22 cellular contexts compared by ENCODE assay signal in genomic region chr1:160397651-160398050, GRCh38. TPM values are rescaled to one million over a fixed set of nuclear protein-coding genes. Genes with fewer than 3 reads are reported as not detected.
DNase-seq lines count a peak whose midpoint lies in the region; ATAC-seq and TF ChIP-seq lines count a peak whose summit lies in the region.
"Had no signal": no experiment of that assay in that cellular context is flagged by ENCODE, and none has a peak within 500 bp of the region (broad histone marks: within the 10 kb centered on the region; RNA-seq: fewer than 3 reads in every experiment).

No MANE protein-coding gene starts in this region.

- H3K27ac ChIP-seq in BLaER1 treated with 17β-estradiol and CSF1 and Interleukin-3, amounts not matched to agents 10 nM and 100 nM: no peak overlapping the region
- H3K27ac ChIP-seq in colonic mucosa (no peak overlapping the region), mesendoderm (ENCODE audit: low read depth, low read length) (no peak overlapping the region)
- H3K27ac ChIP-seq: HL-60 had no signal

- peaks cover 21% of the 10 kb centered on the region for H3K79me2 ChIP-seq in mesendoderm (ENCODE audit: control insufficient read depth, insufficient read depth, low read length)

- no peak overlapping the region for H2AK5ac ChIP-seq in mesendoderm (ENCODE audit: low read length)

- H3K36me3 Mint-ChIP-seq in osteocyte (ENCODE audit: unreplicated experiment): no peaks in the 10 kb centered on the region
- no peaks in the 10 kb centered on the region for H3K36me3 Mint-ChIP-seq in stimulated activated effector memory CD8-positive, alpha-beta T cell treated with anti-CD3 and anti-CD28 coated beads, Interleukin-12 subunit alpha, Interleukin-12 subunit beta, amount 100 ng/mL, for 72 hours
- no peaks in the 10 kb centered on the region for H3K36me3 Mint-ChIP-seq in activated naive CD4-positive, alpha-beta T cell treated with anti-CD3 and anti-CD28 coated beads, Interleukin-2, amount 10 ng/mL, durations not matched to agents 7 days and 5 days
- H3K36me3 Mint-ChIP-seq: CD4-positive, CD25-positive, alpha-beta regulatory T cell had no signal

- peak overlapping the region in 6 of 11 experiments; percentile 1 to 29 (median 7); a peak in 7 of 22 replicates for H3K4me2 ChIP-seq in BLaER1 treated with 17β-estradiol and CSF1 and Interleukin-3, amounts not matched to agents 10 nM and 100 nM
- H3K4me2 ChIP-seq in mesendoderm (ENCODE audit: low read length): no peak overlapping the region
- H3K4me2 ChIP-seq: GM23338 had no signal

- WGBS in mesendoderm (ENCODE audit: extremely low coverage, insufficient coverage, low lambda C conversion rate): no CpG with 5 or more reads among the region's 1 CpG

- H3K27ac Mint-ChIP-seq in osteocyte (ENCODE audit: unreplicated experiment): no peak overlapping the region
- H3K27ac Mint-ChIP-seq in stimulated activated effector memory CD8-positive, alpha-beta T cell treated with anti-CD3 and anti-CD28 coated beads, Interleukin-12 subunit alpha, Interleukin-12 subunit beta, amount 100 ng/mL, for 72 hours: no peak overlapping the region
- no peak overlapping the region for H3K27ac Mint-ChIP-seq in activated naive CD4-positive, alpha-beta T cell treated with anti-CD3 and anti-CD28 coated beads, Interleukin-2, amount 10 ng/mL, durations not matched to agents 7 days and 5 days
- H3K27ac Mint-ChIP-seq: CD4-positive, CD25-positive, alpha-beta regulatory T cell; CD8-positive, alpha-beta memory T cell; GM23338 had no signal

- H3K36me3 ChIP-seq in BLaER1 treated with 17β-estradiol and CSF1 and Interleukin-3, amounts not matched to agents 10 nM and 100 nM: no peaks in the 10 kb centered on the region
- H3K36me3 ChIP-seq in colonic mucosa: no peaks in the 10 kb centered on the region
- no peaks in the 10 kb centered on the region for H3K36me3 ChIP-seq in mesendoderm (ENCODE audit: control insufficient read depth, insufficient read depth, low read length)

- no peak overlapping the region for H2BK5ac ChIP-seq in mesendoderm (ENCODE audit: low read length)

- no peak overlapping the region for H3K23ac ChIP-seq in mesendoderm (ENCODE audit: low read length)

- peaks cover 10% of the 10 kb centered on the region for H3K4me1 Mint-ChIP-seq in osteocyte (ENCODE audit: unreplicated experiment)
- H3K4me1 Mint-ChIP-seq in stimulated activated effector memory CD8-positive, alpha-beta T cell treated with anti-CD3 and anti-CD28 coated beads, Interleukin-12 subunit alpha, Interleukin-12 subunit beta, amount 100 ng/mL, for 72 hours: peaks cover 17% of the 10 kb centered on the region
- H3K4me1 Mint-ChIP-seq in activated naive CD4-positive, alpha-beta T cell treated with anti-CD3 and anti-CD28 coated beads, Interleukin-2, amount 10 ng/mL, durations not matched to agents 7 days and 5 days: peaks cover 2% of the 10 kb centered on the region

- CTCF ChIA-PET in activated naive CD4-positive, alpha-beta T cell treated with anti-CD3 and anti-CD28 coated beads, Interleukin-2, amount 10 ng/mL, durations not matched to agents 7 days and 5 days (lab: Charles Lee): interaction anchor here (0.8 to 1.2 kb wide), 3 partner anchors 11 to 106 kb away, joined by 3 to 5 read pairs (median 4); no protein-coding TSS in a partner anchor

- H4K20me1 ChIP-seq in BLaER1 treated with 17β-estradiol and CSF1 and Interleukin-3, amounts not matched to agents 10 nM and 100 nM: no peaks in the 10 kb centered on the region

- no peaks in the 10 kb centered on the region for H3K9me3 Mint-ChIP-seq in osteocyte (ENCODE audit: unreplicated experiment)
- no peaks in the 10 kb centered on the region for H3K9me3 Mint-ChIP-seq in stimulated activated effector memory CD8-positive, alpha-beta T cell treated with anti-CD3 and anti-CD28 coated beads, Interleukin-12 subunit alpha, Interleukin-12 subunit beta, amount 100 ng/mL, for 72 hours
- H3K9me3 Mint-ChIP-seq in activated naive CD4-positive, alpha-beta T cell treated with anti-CD3 and anti-CD28 coated beads, Interleukin-2, amount 10 ng/mL, durations not matched to agents 7 days and 5 days: no peaks in the 10 kb centered on the region
- H3K9me3 Mint-ChIP-seq: CD8-positive, alpha-beta memory T cell; GM23338 had no signal

- intact Hi-C loops in colonic mucosa (cut with DNase I): no loop called here

- H3K4me1 ChIP-seq in BLaER1 treated with 17β-estradiol and CSF1 and Interleukin-3, amounts not matched to agents 10 nM and 100 nM: peaks cover 22 to 35% (median 32%) of the 10 kb centered on the region in 10 experiments
- H3K4me1 ChIP-seq in colonic mucosa: no peaks in the 10 kb centered on the region
- peaks cover 12% of the 10 kb centered on the region for H3K4me1 ChIP-seq in mesendoderm (ENCODE audit: control insufficient read depth, low read depth, low read length)

- peaks cover 26% of the 10 kb centered on the region for H3K27me3 Mint-ChIP-seq in osteocyte (ENCODE audit: unreplicated experiment)
- peaks cover 54% of the 10 kb centered on the region for H3K27me3 Mint-ChIP-seq in activated naive CD4-positive, alpha-beta T cell treated with anti-CD3 and anti-CD28 coated beads, Interleukin-2, amount 10 ng/mL, durations not matched to agents 7 days and 5 days

- TF ChIP-seq CTCF in colonic mucosa (IDR thresholded peaks at IDR 0.05) (no peak), osteocyte (IDR thresholded peaks at IDR 0.05) (no peak)

- H3K4me3 ChIP-seq in BLaER1 treated with 17β-estradiol and CSF1 and Interleukin-3, amounts not matched to agents 10 nM and 100 nM: no peak overlapping the region
- H3K4me3 ChIP-seq in colonic mucosa (no peak overlapping the region), mesendoderm (ENCODE audit: low read length) (no peak overlapping the region)
- H3K4me3 ChIP-seq: GM12878, GM23338 had no signal

- H2BK15ac ChIP-seq in mesendoderm (replicated peaks; ENCODE audit: low read depth): peak overlapping the region; percentile 8

- no peak for TF ChIP-seq POLR2A in erythroblast (IDR thresholded peaks at IDR 0.05; ENCODE audit: low read length)

- H3K9ac ChIP-seq in BLaER1 treated with 17β-estradiol and CSF1 and Interleukin-3, amounts not matched to agents 10 nM and 100 nM: no peak overlapping the region
- no peak overlapping the region for H3K9ac ChIP-seq in colonic mucosa (ENCODE audit: low read depth in 2 of 2, low read length in 2 of 2)
- no peak overlapping the region for H3K9ac ChIP-seq in mesendoderm (ENCODE audit: low read length)

- H4K5ac ChIP-seq in mesendoderm (ENCODE audit: low read length): no peak overlapping the region

- peaks cover 10% of the 10 kb centered on the region for H3K79me1 ChIP-seq in mesendoderm (ENCODE audit: low read length)

- no peak overlapping the region for H3K56ac ChIP-seq in mesendoderm (ENCODE audit: low read length)

- no peak overlapping the region for H3K4me3 Mint-ChIP-seq in osteocyte (ENCODE audit: unreplicated experiment)
- H3K4me3 Mint-ChIP-seq in stimulated activated effector memory CD8-positive, alpha-beta T cell treated with anti-CD3 and anti-CD28 coated beads, Interleukin-12 subunit alpha, Interleukin-12 subunit beta, amount 100 ng/mL, for 72 hours: no peak overlapping the region
- H3K4me3 Mint-ChIP-seq in activated naive CD4-positive, alpha-beta T cell treated with anti-CD3 and anti-CD28 coated beads, Interleukin-2, amount 10 ng/mL, durations not matched to agents 7 days and 5 days: no peak overlapping the region
- H3K4me3 Mint-ChIP-seq: GM23338 had no signal

- no peak overlapping the region for H4K8ac ChIP-seq in mesendoderm (ENCODE audit: low read depth, low read length)

- no peaks in the 10 kb centered on the region for H3K9me3 ChIP-seq in BLaER1 treated with 17β-estradiol and CSF1 and Interleukin-3, amounts not matched to agents 10 nM and 100 nM (replicated peaks in 1 of 11)
- no peaks in the 10 kb centered on the region for H3K9me3 ChIP-seq in colonic mucosa

- H3K27me3 ChIP-seq in BLaER1 treated with 17β-estradiol and CSF1 and Interleukin-3, amounts not matched to agents 10 nM and 100 nM: no peaks in the 10 kb centered on the region
- H3K27me3 ChIP-seq in colonic mucosa: no peaks in the 10 kb centered on the region
- no peaks in the 10 kb centered on the region for H3K27me3 ChIP-seq in mesendoderm (ENCODE audit: insufficient read depth, low read length, poor library complexity)

- H3K4ac ChIP-seq in mesendoderm (ENCODE audit: low read depth, low read length): no peak overlapping the region

- DNase-seq in colonic mucosa: peak; percentile 3
- no peak for DNase-seq in mesendoderm
- DNase-seq in osteocyte (ENCODE audit: extremely low spot score, unreplicated experiment): peak; percentile 54
- no peak for DNase-seq in erythroblast (lab: John Stamatoyannopoulos, UW)
- DNase-seq in stimulated activated effector memory CD8-positive, alpha-beta T cell treated with anti-CD3 and anti-CD28 coated beads, Interleukin-12 subunit alpha, Interleukin-12 subunit beta, amount 100 ng/mL, for 72 hours (ENCODE audit: low spot score in 2 of 2): no peak
- no peak for DNase-seq in activated naive CD4-positive, alpha-beta T cell treated with anti-CD3 and anti-CD28 coated beads, Interleukin-2, amount 10 ng/mL, durations not matched to agents 7 days and 5 days
- DNase-seq: 8988T; C1 segment of cervical spinal cord; CD4-positive, CD25-positive, alpha-beta regulatory T cell; CD8-positive, alpha-beta memory T cell; COR-L47; DMS 273 treated with DMSO at 0.1 percent for 48 hours; DMS53; DND-41; EL; HCEC 1CT had no signal

- no peak for ATAC-seq in stimulated activated effector memory CD8-positive, alpha-beta T cell treated with anti-CD3 and anti-CD28 coated beads, Interleukin-12 subunit alpha, Interleukin-12 subunit beta, amount 100 ng/mL, for 72 hours
- ATAC-seq in HG03565 (IDR thresholded peaks at IDR 0.05; ENCODE audit: unreplicated experiment): no peak
- ATAC-seq: GM12878, GM23338 had no signal

- no peak overlapping the region for H3K18ac ChIP-seq in mesendoderm (ENCODE audit: low read length)

- peak overlapping the region; percentile 48 for H2BK120ac ChIP-seq in mesendoderm (ENCODE audit: low read depth, low read length)

RNA-seq across cellular contexts. Expression of gene VANGL2, which starts 2.7 kb away (rescaled TPM):
- total RNA-seq in colonic mucosa (10 to 100 TPM in 1 of 2 donors, 1 to 10 TPM in 1; 3.9 to 10.3 TPM), osteocyte (16.4 and 17.7 TPM in 2 replicates)
- polyA plus RNA-seq in mesendoderm (2013, experiment 1 of 2): 36.5 TPM
- polyA plus RNA-seq in mesendoderm (2013, experiment 2 of 2): 35.7 TPM
- polyA plus RNA-seq: CD4-positive, CD25-positive, alpha-beta regulatory T cell; CD8-positive, alpha-beta memory T cell had no signal

RNA-seq across cellular contexts. Expression of gene NHLH1, which starts 30.8 kb away (rescaled TPM):
- total RNA-seq in colonic mucosa (under 1 TPM in 1 of 2 donors, not detected in 1; 0.12 TPM), osteocyte (0.16 and 0.31 TPM in 2 replicates)
- 0.31 TPM for polyA plus RNA-seq in mesendoderm (2013, experiment 1 of 2)
- polyA plus RNA-seq in mesendoderm (2013, experiment 2 of 2): 0.25 TPM
- total RNA-seq: CD4-positive, CD25-positive, alpha-beta regulatory T cell; G401 had no signal
- polyA plus RNA-seq: CD8-positive, alpha-beta memory T cell had no signal

RNA-seq across cellular contexts. Expression of gene NCSTN, which starts 54.5 kb away (rescaled TPM):
- 10 to 100 TPM; 83.5 to 88.0 TPM for total RNA-seq in colonic mucosa
- 57.0 TPM for polyA plus RNA-seq in mesendoderm (2013, experiment 1 of 2)
- polyA plus RNA-seq in mesendoderm (2013, experiment 2 of 2): 53.7 TPM
- 126 and 132 TPM in 2 replicates for total RNA-seq in osteocyte

RNA-seq across cellular contexts. Expression of gene COPA, which starts 54.6 kb away (rescaled TPM):
- 100 to 1,000 TPM; 154 to 163 TPM for total RNA-seq in colonic mucosa
- 75.5 TPM for polyA plus RNA-seq in mesendoderm (2013, experiment 1 of 2)
- 77.1 TPM for polyA plus RNA-seq in mesendoderm (2013, experiment 2 of 2)
- total RNA-seq in osteocyte: 236 and 241 TPM in 2 replicates

Comparison
In these comparisons a context has a peak if more than half of its experiments do, and no peak if none do; other contexts are left out.
1. DNase-seq: peak in colonic mucosa (single experiment) and osteocyte (single experiment); none in mesendoderm (single experiment), erythroblast (0 of 2), stimulated activated effector memory CD8-positive, alpha-beta T cell treated with anti-CD3 and anti-CD28 coated beads, Interleukin-12 subunit alpha, Interleukin-12 subunit beta, amount 100 ng/mL, for 72 hours (0 of 2) and activated naive CD4-positive, alpha-beta T cell treated with anti-CD3 and anti-CD28 coated beads, Interleukin-2, amount 10 ng/mL, durations not matched to agents 7 days and 5 days (single experiment).